Comparison of ENCODE assay signal across 30 cellular contexts in the genomic region with DNA sequence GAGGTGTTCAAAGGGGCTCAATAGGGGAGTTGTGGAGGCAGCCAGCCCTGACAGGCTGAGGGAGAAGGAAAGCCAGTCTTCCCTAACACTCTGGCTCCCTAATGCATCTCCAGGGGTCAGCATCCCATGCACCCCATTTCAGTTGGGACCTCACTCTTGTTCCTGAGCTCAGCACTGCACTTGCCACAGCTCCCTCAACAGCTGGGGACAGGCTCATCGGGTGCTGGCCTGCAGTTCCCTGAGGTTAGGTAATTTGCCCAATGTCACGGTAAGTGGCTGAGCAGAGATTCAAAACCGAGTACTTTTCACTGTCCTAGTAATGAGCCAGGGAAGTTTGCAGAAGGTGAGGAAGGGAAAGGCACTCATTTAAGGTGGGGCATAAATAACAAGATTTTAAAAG. TPM values are rescaled to one million over a fixed set of nuclear protein-coding genes. Genes with fewer than 3 reads are reported as not detected.
"Had no signal": no experiment of that assay in that cellular context is flagged by ENCODE, and none has a peak within 500 bp of the region (broad histone marks: within the 10 kb centered on the region; RNA-seq: fewer than 3 reads in every experiment).

No MANE protein-coding gene starts in this region.

- H3K4me1 Mint-ChIP-seq: naive B cell had no signal

- H3K4me2 ChIP-seq: hepatocyte had no signal

- H3K36me3 ChIP-seq: gastroesophageal sphincter, heart left ventricle, left lung, lower lobe of right lung had no signal

- H3K36me3 Mint-ChIP-seq: naive B cell had no signal

- H2AFZ ChIP-seq: hepatocyte had no signal

- FAIRE-seq: colon, endometrium, frontal cortex, islet of Langerhans, keratinocyte had no signal

- H3K27ac ChIP-seq: coronary artery, dorsolateral prefrontal cortex, epithelial cell of prostate, foreskin keratinocyte, gastroesophageal sphincter, heart left ventricle, hepatocyte, left lung, lower lobe of right lung had no signal

- H3K4me3 Mint-ChIP-seq: endodermal cell, naive B cell had no signal

- H3K79me2 ChIP-seq: hepatocyte had no signal

- H3K9me3 Mint-ChIP-seq: endodermal cell, naive B cell had no signal

- H3K9me3 ChIP-seq: gastroesophageal sphincter, heart left ventricle, left lung, lower lobe of right lung had no signal

- H3K4me3 ChIP-seq: coronary artery, dorsolateral prefrontal cortex, gastroesophageal sphincter, heart left ventricle, hepatocyte, left lung, lower lobe of right lung had no signal

- H3K27ac Mint-ChIP-seq: endodermal cell had no signal

- ATAC-seq: esophagus mucosa, foreskin keratinocyte, gastroesophageal sphincter, left cardiac atrium, left lung, left ventricle myocardium superior, lower lobe of right lung had no signal

- H3K27me3 ChIP-seq: dorsolateral prefrontal cortex, foreskin keratinocyte, gastroesophageal sphincter, heart left ventricle, hepatocyte, left lung had no signal

- DNase-seq: dermis blood vessel endothelial cell; dorsolateral prefrontal cortex; effector CD4-positive, alpha-beta T cell; effector memory CD4-positive, alpha-beta T cell; endodermal cell; erythroblast; foreskin keratinocyte; heart left ventricle; hypothalamus; left cardiac atrium; left ventricle myocardium superior; lower lobe of right lung; mesenchymal stem cell; midbrain; naive B cell had no signal

- H3K4me1 ChIP-seq: foreskin keratinocyte, gastroesophageal sphincter, heart left ventricle, left lung, lower lobe of right lung had no signal

RNA-seq across cellular contexts. Expression of gene VSTM5, which starts 20.8 kb away (rescaled TPM):
- total RNA-seq: dermis blood vessel endothelial cell, left ventricle myocardium superior, lower lobe of right lung, lung microvascular endothelial cell, mesenteric fat pad, mononuclear cell, myocyte had no signal
